In the genomic region with DNA sequence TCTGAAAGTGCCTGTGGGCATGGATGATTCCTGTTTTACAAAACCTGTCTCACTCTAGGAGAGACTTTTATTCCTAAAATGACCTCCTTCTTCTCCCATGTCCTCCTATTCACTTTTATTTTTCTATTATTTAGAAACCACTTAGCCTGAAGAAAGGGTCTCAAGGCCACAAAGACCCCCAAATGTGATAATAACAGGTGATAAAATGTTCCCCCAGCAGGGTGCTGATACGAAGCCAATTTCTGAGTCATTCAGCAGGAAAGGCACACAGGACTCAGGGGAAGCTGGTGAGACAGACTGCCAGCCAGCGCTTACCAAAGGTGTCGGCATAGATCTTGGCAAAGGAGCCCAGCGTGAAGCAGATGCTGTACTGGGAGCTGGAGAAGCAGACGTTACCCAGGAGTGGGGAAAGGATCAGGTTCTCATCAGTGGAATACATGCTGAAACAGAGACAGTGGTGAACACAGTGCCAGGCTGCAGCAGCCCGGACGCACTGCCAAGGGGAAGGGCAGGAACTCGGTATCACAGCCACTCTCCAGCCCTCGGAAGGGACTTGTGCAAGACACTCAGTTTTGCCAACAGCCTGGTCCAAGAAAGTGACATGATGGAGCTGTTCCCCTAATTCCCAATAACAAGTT, we compare ENCODE assay signal across 13 cellular contexts. TPM values are rescaled to one million over a fixed set of nuclear protein-coding genes. Genes with fewer than 3 reads are reported as not detected.
DNase-seq lines count a peak whose midpoint lies in the region; ATAC-seq and TF ChIP-seq lines count a peak whose summit lies in the region.
"Had no signal": no experiment of that assay in that cellular context is flagged by ENCODE, and none has a peak within 500 bp of the region (broad histone marks: within the 10 kb centered on the region; RNA-seq: fewer than 3 reads in every experiment).

No MANE protein-coding gene starts in this region.

- H3K27me3 ChIP-seq in Peyer's patch = no peaks in the 10 kb centered on the region

- H3K4me3 ChIP-seq in fibroblast of pulmonary artery (replicated peaks; ENCODE audit: low read depth, low read length) (no peak overlapping the region), Peyer's patch (no peak overlapping the region)

- H3K9me3 Mint-ChIP-seq in stimulated activated effector memory CD8-positive, alpha-beta T cell treated with anti-CD3 and anti-CD28 coated beads, Interleukin-12 subunit alpha, Interleukin-12 subunit beta, amount 100 ng/mL, for 72 hours = no peaks in the 10 kb centered on the region
- H3K9me3 Mint-ChIP-seq: CD4-positive, CD25-positive, alpha-beta regulatory T cell had no signal

- no peak overlapping the region for H3K4me3 Mint-ChIP-seq in stimulated activated effector memory CD8-positive, alpha-beta T cell treated with anti-CD3 and anti-CD28 coated beads, Interleukin-12 subunit alpha, Interleukin-12 subunit beta, amount 100 ng/mL, for 72 hours
- H3K4me3 Mint-ChIP-seq: CD4-positive, CD25-positive, alpha-beta regulatory T cell had no signal

- peak; percentile 14; the same call in 1 of the 2 replicates for TF ChIP-seq EP300 in Ishikawa (IDR thresholded peaks at IDR 0.05; ENCODE audit: borderline replicate concordance)

- no peaks in the 10 kb centered on the region for H3K4me1 Mint-ChIP-seq in stimulated activated effector memory CD8-positive, alpha-beta T cell treated with anti-CD3 and anti-CD28 coated beads, Interleukin-12 subunit alpha, Interleukin-12 subunit beta, amount 100 ng/mL, for 72 hours
- H3K4me1 Mint-ChIP-seq: CD4-positive, CD25-positive, alpha-beta regulatory T cell had no signal

- H3K27ac ChIP-seq in Peyer's patch = no peak overlapping the region

- DNase-seq in NCI-H345 (lab: John Stamatoyannopoulos, UW) (peak; percentile 95), fibroblast of pulmonary artery (ENCODE audit: low read depth) (peak; percentile 29), HT-29 (ENCODE audit: low spot score) (no peak), Peyer's patch (no peak), SKM-1 (lab: John Stamatoyannopoulos, UW; ENCODE audit: unreplicated experiment) (no peak), T-helper 2 cell (no peak)
- DNase-seq in stimulated activated effector memory CD8-positive, alpha-beta T cell treated with anti-CD3 and anti-CD28 coated beads, Interleukin-12 subunit alpha, Interleukin-12 subunit beta, amount 100 ng/mL, for 72 hours (ENCODE audit: low spot score in 2 of 2) = no peak
- DNase-seq: activated CD4-positive, alpha-beta T cell treated with anti-CD3 and anti-CD28 coated beads, Interleukin-2, amount 50 U/mL, for 4 hours; activated gamma-delta T cell; CD4-positive, CD25-positive, alpha-beta regulatory T cell; stimulated activated naive CD4-positive, alpha-beta T cell had no signal

- no peak for TF ChIP-seq CTCF in fibroblast of pulmonary artery (IDR thresholded peaks at IDR 0.05; ENCODE audit: low read length, missing control alignments)
- no peak for TF ChIP-seq CTCF in Peyer's patch (IDR thresholded peaks at IDR 0.05)

- TF ChIP-seq POLR2A in Peyer's patch (IDR thresholded peaks at IDR 0.05) = no peak

- ATAC-seq in stimulated activated effector memory CD8-positive, alpha-beta T cell treated with anti-CD3 and anti-CD28 coated beads, Interleukin-12 subunit alpha, Interleukin-12 subunit beta, amount 100 ng/mL, for 72 hours = no peak

- no peaks in the 10 kb centered on the region for H3K4me1 ChIP-seq in Peyer's patch

- H3K36me3 ChIP-seq in Peyer's patch = peaks cover 0 to 90% (median 0%) of the 10 kb centered on the region in 3 donors

- H3K27ac Mint-ChIP-seq in stimulated activated effector memory CD8-positive, alpha-beta T cell treated with anti-CD3 and anti-CD28 coated beads, Interleukin-12 subunit alpha, Interleukin-12 subunit beta, amount 100 ng/mL, for 72 hours = peak overlapping the region; percentile 50
- H3K27ac Mint-ChIP-seq: CD4-positive, CD25-positive, alpha-beta regulatory T cell had no signal

- TF ChIP-seq RAD21 in Ishikawa (IDR thresholded peaks at IDR 0.05; ENCODE audit: low read depth) = no peak

- H3K9me3 ChIP-seq in Peyer's patch = no peaks in the 10 kb centered on the region

- H3K36me3 Mint-ChIP-seq in stimulated activated effector memory CD8-positive, alpha-beta T cell treated with anti-CD3 and anti-CD28 coated beads, Interleukin-12 subunit alpha, Interleukin-12 subunit beta, amount 100 ng/mL, for 72 hours = peaks cover 100% of the 10 kb centered on the region

TF ChIP-seq in Ishikawa, 13 proteins besides CTCF, POLR2A, EP300 and RAD21:
- TF ChIP-seq EGR1 (IDR thresholded peaks at IDR 0.05) (no peak), ZBTB7A (IDR thresholded peaks at IDR 0.05; ENCODE audit: low read depth) (peak; percentile 62; the same call in 1 of the 2 replicates), CREB1 (IDR thresholded peaks at IDR 0.05; ENCODE audit: low read depth) (no peak), YY1 (IDR thresholded peaks at IDR 0.05; ENCODE audit: low read depth) (no peak), FOXM1 (IDR thresholded peaks at IDR 0.05; ENCODE audit: borderline replicate concordance, low read depth) (no peak), TAF1 (IDR thresholded peaks at IDR 0.05; ENCODE audit: low read depth) (no peak), NFIC (IDR thresholded peaks at IDR 0.05) (peak; percentile 94), CEBPB (IDR thresholded peaks at IDR 0.05) (no peak), TEAD4 (IDR thresholded peaks at IDR 0.05) (no peak), TCF12 (IDR thresholded peaks at IDR 0.05; ENCODE audit: low read depth) (peak; percentile 55; the same call in 1 of the 2 replicates)
- TF ChIP-seq, protein P1, sequence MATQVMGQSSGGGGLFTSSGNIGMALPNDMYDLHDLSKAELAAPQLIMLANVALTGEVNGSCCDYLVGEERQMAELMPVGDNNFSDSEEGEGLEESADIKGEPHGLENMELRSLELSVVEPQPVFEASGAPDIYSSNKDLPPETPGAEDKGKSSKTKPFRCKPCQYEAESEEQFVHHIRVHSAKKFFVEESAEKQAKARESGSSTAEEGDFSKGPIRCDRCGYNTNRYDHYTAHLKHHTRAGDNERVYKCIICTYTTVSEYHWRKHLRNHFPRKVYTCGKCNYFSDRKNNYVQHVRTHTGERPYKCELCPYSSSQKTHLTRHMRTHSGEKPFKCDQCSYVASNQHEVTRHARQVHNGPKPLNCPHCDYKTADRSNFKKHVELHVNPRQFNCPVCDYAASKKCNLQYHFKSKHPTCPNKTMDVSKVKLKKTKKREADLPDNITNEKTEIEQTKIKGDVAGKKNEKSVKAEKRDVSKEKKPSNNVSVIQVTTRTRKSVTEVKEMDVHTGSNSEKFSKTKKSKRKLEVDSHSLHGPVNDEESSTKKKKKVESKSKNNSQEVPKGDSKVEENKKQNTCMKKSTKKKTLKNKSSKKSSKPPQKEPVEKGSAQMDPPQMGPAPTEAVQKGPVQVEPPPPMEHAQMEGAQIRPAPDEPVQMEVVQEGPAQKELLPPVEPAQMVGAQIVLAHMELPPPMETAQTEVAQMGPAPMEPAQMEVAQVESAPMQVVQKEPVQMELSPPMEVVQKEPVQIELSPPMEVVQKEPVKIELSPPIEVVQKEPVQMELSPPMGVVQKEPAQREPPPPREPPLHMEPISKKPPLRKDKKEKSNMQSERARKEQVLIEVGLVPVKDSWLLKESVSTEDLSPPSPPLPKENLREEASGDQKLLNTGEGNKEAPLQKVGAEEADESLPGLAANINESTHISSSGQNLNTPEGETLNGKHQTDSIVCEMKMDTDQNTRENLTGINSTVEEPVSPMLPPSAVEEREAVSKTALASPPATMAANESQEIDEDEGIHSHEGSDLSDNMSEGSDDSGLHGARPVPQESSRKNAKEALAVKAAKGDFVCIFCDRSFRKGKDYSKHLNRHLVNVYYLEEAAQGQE (IDR thresholded peaks at IDR 0.05; ENCODE audit: low read depth) = no peak
- TF ChIP-seq, protein P2, sequence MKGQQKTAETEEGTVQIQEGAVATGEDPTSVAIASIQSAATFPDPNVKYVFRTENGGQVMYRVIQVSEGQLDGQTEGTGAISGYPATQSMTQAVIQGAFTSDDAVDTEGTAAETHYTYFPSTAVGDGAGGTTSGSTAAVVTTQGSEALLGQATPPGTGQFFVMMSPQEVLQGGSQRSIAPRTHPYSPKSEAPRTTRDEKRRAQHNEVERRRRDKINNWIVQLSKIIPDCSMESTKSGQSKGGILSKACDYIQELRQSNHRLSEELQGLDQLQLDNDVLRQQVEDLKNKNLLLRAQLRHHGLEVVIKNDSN (IDR thresholded peaks at IDR 0.05) = no peak
- TF ChIP-seq, protein P3, sequence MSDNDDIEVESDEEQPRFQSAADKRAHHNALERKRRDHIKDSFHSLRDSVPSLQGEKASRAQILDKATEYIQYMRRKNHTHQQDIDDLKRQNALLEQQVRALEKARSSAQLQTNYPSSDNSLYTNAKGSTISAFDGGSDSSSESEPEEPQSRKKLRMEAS (IDR thresholded peaks at IDR 0.05) = no peak

RNA-seq across cellular contexts. Expression of a gene that starts 24.6 kb away (rescaled TPM):
- not detected in 2 replicates for total RNA-seq in HT-29 (2014; rRNA removed; shearing (Covaris generic))
- total RNA-seq in Peyer's patch = not detected
- total RNA-seq: CD4-positive, CD25-positive, alpha-beta regulatory T cell; T-helper 1 cell treated with Interleukin-12 subunit alpha and Interleukin-12 subunit beta and Interleukin-4 antibody, amounts not matched to agents 30 ng/mL and 1 ng/mL, for 36 hours had no signal

RNA-seq across cellular contexts. Expression of a gene that starts 27.0 kb away (rescaled TPM):
- 142 and 143 TPM in 2 replicates for total RNA-seq in HT-29 (2014; rRNA removed; shearing (Covaris generic))
- total RNA-seq in Peyer's patch = 100 to 1,000 TPM in 1 of 4 donors, 10 to 100 TPM in 3; 43.3 to 176 (median 69.8) TPM

RNA-seq across cellular contexts. Expression of a gene that starts 42.2 kb away (rescaled TPM):
- total RNA-seq in HT-29 (2014; rRNA removed; shearing (Covaris generic)) = not detected in 2 replicates
- 1 to 10 TPM; 1.4 to 7.4 (median 2.5) TPM for total RNA-seq in Peyer's patch
- total RNA-seq: CD4-positive, CD25-positive, alpha-beta regulatory T cell had no signal

RNA-seq across cellular contexts. Expression of a gene that starts 43.0 kb away (rescaled TPM):
- total RNA-seq in HT-29 (2014; rRNA removed; shearing (Covaris generic)) = 0.29 and 0.46 TPM in 2 replicates
- not detected for total RNA-seq in Peyer's patch
- total RNA-seq: CD4-positive, CD25-positive, alpha-beta regulatory T cell; T-helper 1 cell treated with Interleukin-12 subunit alpha and Interleukin-12 subunit beta and Interleukin-4 antibody, amounts not matched to agents 30 ng/mL and 1 ng/mL, for 36 hours had no signal

Comparison
In these comparisons a context has a peak if more than half of its experiments do, and no peak if none do; other contexts are left out.
1. DNase-seq: peak in NCI-H345 (single experiment) and fibroblast of pulmonary artery (single experiment); none in stimulated activated effector memory CD8-positive, alpha-beta T cell treated with anti-CD3 and anti-CD28 coated beads, Interleukin-12 subunit alpha, Interleukin-12 subunit beta, amount 100 ng/mL, for 72 hours (0 of 2), HT-29 (single experiment), Peyer's patch (0 of 3), SKM-1 (single experiment) and T-helper 2 cell (0 of 5).